In the genomic region with DNA sequence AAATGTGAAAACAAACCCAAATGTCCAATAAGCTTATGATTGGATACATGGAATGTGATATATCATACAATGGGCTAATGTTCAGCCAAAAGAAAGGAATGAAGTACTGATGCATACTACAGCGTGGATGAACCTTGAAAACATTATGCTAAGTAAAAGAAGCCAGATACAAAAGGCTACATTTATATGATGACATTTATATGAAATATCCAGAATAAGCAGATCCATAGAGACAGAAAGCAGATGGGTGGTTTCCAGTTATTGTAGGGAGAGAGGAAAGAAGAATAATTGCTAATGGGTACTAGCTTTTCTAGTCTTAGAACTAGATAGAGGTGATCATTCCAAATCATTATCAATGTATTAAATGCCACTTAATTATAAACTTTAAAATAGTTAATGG, we compare ENCODE assay signal across 34 cellular contexts.
"Had no signal": no experiment of that assay in that cellular context is flagged by ENCODE, and none has a peak within 500 bp of the region (broad histone marks: within the 10 kb centered on the region; RNA-seq: fewer than 3 reads in every experiment).

No MANE protein-coding gene starts in this region.

- H3K9me3 ChIP-seq: MG63 had no signal

- DNase-seq: Karpas-422, Kasumi-1, MG63, MM.1S, MV-4-11, NCI-H1048, NCI-H1092, NCI-H1092 treated with DMSO at 0.1 percent for 48 hours, NCI-H1105, NCI-H1105 treated with DMSO at 0.1 percent for 48 hours, NCI-H1417, NCI-H1417 treated with DMSO at 0.1 percent for 48 hours, NCI-H1436, NCI-H1436 treated with DMSO at 0.1 percent for 48 hours, NCI-H146, NCI-H1694, NCI-H1694 treated with DMSO at 0.1 percent for 48 hours, NCI-H187, NCI-H187 treated with DMSO at 0.1 percent for 48 hours, NCI-H1930, NCI-H2029, NCI-H2029 treated with DMSO at 0.1 percent for 48 hours, NCI-H2081, NCI-H2081 treated with DMSO at 0.1 percent for 48 hours, NCI-H2107, NCI-H2171, NCI-H2171 treated with DMSO at 0.1 percent for 48 hours, NCI-H2227 treated with DMSO at 0.1 percent for 48 hours, NCI-H226, NCI-H345, NCI-H446, NCI-H446 treated with DMSO at 0.1 percent for 48 hours, NCI-H510A, NCI-H524 had no signal

- H3K36me3 ChIP-seq: MG63 had no signal

- H3K27me3 ChIP-seq: MG63 had no signal

- H3K4me3 ChIP-seq: MG63 had no signal
